In genomic region chr3:87320748-87321634, GRCh38 we compare ENCODE assay signal across 27 cellular contexts. TPM values are rescaled to one million over a fixed set of nuclear protein-coding genes. Genes with fewer than 3 reads are reported as not detected.
A peak's percentile ranks its signal among the peaks of the same experiment; 100 is the strongest.
DNase-seq lines count a peak whose midpoint lies in the region; ATAC-seq and TF ChIP-seq lines count a peak whose summit lies in the region.
"Had no signal": no experiment of that assay in that cellular context is flagged by ENCODE, and none has a peak within 500 bp of the region (broad histone marks: within the 10 kb centered on the region; RNA-seq: fewer than 3 reads in every experiment).

No MANE protein-coding gene starts in this region.

- DNase-seq in COR-L47 (lab: John Stamatoyannopoulos, UW) (peak; percentile 44), HT1080 (ENCODE audit: low read depth) (peak; percentile 42), WTC11 (ENCODE audit: low spot score) (no peak), neural progenitor cell (ENCODE audit: low spot score) (no peak), substantia nigra (lab: John Stamatoyannopoulos, UW) (no peak), NCI-H1105 treated with DMSO at 0.1 percent for 48 hours (lab: John Stamatoyannopoulos, UW) (no peak), DMS79 treated with DMSO at 0.1 percent for 48 hours (lab: John Stamatoyannopoulos, UW) (no peak)
- DNase-seq: activated naive CD4-positive, alpha-beta T cell treated with anti-CD3 and anti-CD28 coated beads for 36 hours; activated T-cell treated with anti-CD3 and anti-CD28 coated beads, Interleukin-2, amount 50 U/mL, for 48 hours; AML-193; effector memory CD4-positive, alpha-beta T cell; head of caudate nucleus; left lung; midbrain; MM.1S; NCI-H1694; NCI-H446; NK-92 treated with Interleukin-12 subunit alpha and Interleukin-12 subunit beta, amount 100 ng/mL, for 24 hours; small intestine; stimulated activated CD4-positive, alpha-beta T cell treated with anti-CD3 and anti-CD28 coated beads, Interleukin-2, amount 100 ng/mL, for 48 hours; stimulated activated naive CD8-positive, alpha-beta T cell treated with anti-CD3 and anti-CD28 coated beads, Interleukin-15, Interleukin-2, amounts not matched to agents 100 U/mL and 50 U/mL, for 24 hours; T-helper 9 cell had no signal

- H3K4me3 ChIP-seq in neural progenitor cell = no peak overlapping the region
- H3K4me3 ChIP-seq: left lung, tibial nerve had no signal

- H3F3A ChIP-seq in neural progenitor cell (ENCODE audit: low read depth) = no peaks in the 10 kb centered on the region

- no peak overlapping the region for H3K4me2 ChIP-seq in neural progenitor cell

- no peaks in the 10 kb centered on the region for H3K79me2 ChIP-seq in neural progenitor cell (ENCODE audit: low read depth)

- ATAC-seq in WTC11 = peak; percentile 53; the same call in 1 of the 2 replicates
- ATAC-seq: left lung; stimulated activated naive CD8-positive, alpha-beta T cell treated with anti-CD3 and anti-CD28 coated beads, Interleukin-15, Interleukin-2, amounts not matched to agents 100 U/mL and 50 U/mL, for 24 hours had no signal

- H3K27me3 ChIP-seq in neural progenitor cell = no peaks in the 10 kb centered on the region
- H3K27me3 ChIP-seq: left lung, tibial nerve had no signal

- H3K9me3 Mint-ChIP-seq in WTC11 (peaks cover 44% of the 10 kb centered on the region), neural progenitor cell (peaks cover 6% of the 10 kb centered on the region)
- H3K9me3 Mint-ChIP-seq: activated naive CD4-positive, alpha-beta T cell treated with anti-CD3 and anti-CD28 coated beads for 36 hours had no signal

- H2AFZ ChIP-seq in neural progenitor cell (replicated peaks) = peak overlapping the region; percentile 17

- H3K36me3 Mint-ChIP-seq in WTC11 = peaks cover 2% of the 10 kb centered on the region; the same call in 1 of the 2 replicates
- H3K36me3 Mint-ChIP-seq in neural progenitor cell = no peaks in the 10 kb centered on the region

- CTCF ChIA-PET in WTC11 (lab: Charles Lee) = no interaction called here

- H3K36me3 ChIP-seq in neural progenitor cell = no peaks in the 10 kb centered on the region
- H3K36me3 ChIP-seq: left lung, tibial nerve had no signal

- H3K27ac ChIP-seq in neural progenitor cell (no peak overlapping the region), substantia nigra (ENCODE audit: low read depth, low read length, poor library complexity, severe bottlenecking) (no peak overlapping the region)
- H3K27ac ChIP-seq: left lung, tibial nerve had no signal

- POLR2A ChIA-PET in WTC11 (lab: Charles Lee) = no interaction called here

- H3K27me3 Mint-ChIP-seq in WTC11 (ENCODE audit: low read depth) (no peaks in the 10 kb centered on the region), neural progenitor cell (ENCODE audit: insufficient read depth, low read depth) (peaks cover 2% of the 10 kb centered on the region)

- no peaks in the 10 kb centered on the region for H3K9me3 ChIP-seq in neural progenitor cell (ENCODE audit: low read depth)
- H3K9me3 ChIP-seq: left lung, tibial nerve had no signal

- no peak overlapping the region for H3K9ac ChIP-seq in neural progenitor cell

- no peaks in the 10 kb centered on the region for H3K4me1 ChIP-seq in neural progenitor cell
- H3K4me1 ChIP-seq: left lung, tibial nerve had no signal

- H4K20me1 ChIP-seq in neural progenitor cell (ENCODE audit: low read depth) = no peaks in the 10 kb centered on the region

- H3K27ac Mint-ChIP-seq in WTC11 (no peak overlapping the region; the same call in 1 of the 2 replicates), neural progenitor cell (no peak overlapping the region)
- H3K27ac Mint-ChIP-seq: activated naive CD4-positive, alpha-beta T cell treated with anti-CD3 and anti-CD28 coated beads for 36 hours had no signal

- TF ChIP-seq CTCF in WTC11 (IDR thresholded peaks at IDR 0.05) (no peak), neural progenitor cell (IDR thresholded peaks at IDR 0.05) (no peak)

- no peak overlapping the region for H3K4me3 Mint-ChIP-seq in WTC11
- H3K4me3 Mint-ChIP-seq in neural progenitor cell = no peak overlapping the region
- H3K4me3 Mint-ChIP-seq: activated naive CD4-positive, alpha-beta T cell treated with anti-CD3 and anti-CD28 coated beads for 36 hours had no signal

- H3K4me1 Mint-ChIP-seq in WTC11 = peaks cover 7% of the 10 kb centered on the region
- no peaks in the 10 kb centered on the region for H3K4me1 Mint-ChIP-seq in neural progenitor cell

TF ChIP-seq in WTC11, 78 proteins besides CTCF, POLR2A, EP300 and RAD21:
- TF ChIP-seq TEAD4 (CRISPR knock-in tag; IDR thresholded peaks at IDR 0.05) (no peak), ZNF121 (CRISPR knock-in tag; IDR thresholded peaks at IDR 0.05) (no peak), JUN (CRISPR knock-in tag; IDR thresholded peaks at IDR 0.05) (no peak)

RNA-seq across cellular contexts. Expression of gene POU1F1, which starts 44.6 kb away (rescaled TPM):
- total RNA-seq in HT1080 (2014; rRNA removed; shearing (Covaris generic)) = not detected in 2 replicates
- not detected in 2 replicates for polyA plus RNA-seq in HT1080 (2015; cell fraction: cytosol; rRNA removed)
- not detected in 2 replicates for polyA plus RNA-seq in HT1080 (2015; cell fraction: nucleus; rRNA removed)
- total RNA-seq in WTC11 (2021) (not detected in 3 replicates), neural progenitor cell (ENCODE audit: low replicate concordance) (not detected in 2 replicates)
- total RNA-seq: activated naive CD4-positive, alpha-beta T cell treated with anti-CD3 and anti-CD28 coated beads for 36 hours; astrocyte; chondrocyte; Daoy; left lung; pulmonary artery endothelial cell; tibial nerve had no signal
- polyA plus RNA-seq: small intestine had no signal

Comparison
In these comparisons a context has a peak if more than half of its experiments do, and no peak if none do; other contexts are left out.
1. DNase-seq: peak in COR-L47 (single experiment) and HT1080 (single experiment); none in WTC11 (single experiment), neural progenitor cell (single experiment), substantia nigra (0 of 49), NCI-H1105 treated with DMSO at 0.1 percent for 48 hours (single experiment) and DMS79 treated with DMSO at 0.1 percent for 48 hours (single experiment).